In the genomic region with DNA sequence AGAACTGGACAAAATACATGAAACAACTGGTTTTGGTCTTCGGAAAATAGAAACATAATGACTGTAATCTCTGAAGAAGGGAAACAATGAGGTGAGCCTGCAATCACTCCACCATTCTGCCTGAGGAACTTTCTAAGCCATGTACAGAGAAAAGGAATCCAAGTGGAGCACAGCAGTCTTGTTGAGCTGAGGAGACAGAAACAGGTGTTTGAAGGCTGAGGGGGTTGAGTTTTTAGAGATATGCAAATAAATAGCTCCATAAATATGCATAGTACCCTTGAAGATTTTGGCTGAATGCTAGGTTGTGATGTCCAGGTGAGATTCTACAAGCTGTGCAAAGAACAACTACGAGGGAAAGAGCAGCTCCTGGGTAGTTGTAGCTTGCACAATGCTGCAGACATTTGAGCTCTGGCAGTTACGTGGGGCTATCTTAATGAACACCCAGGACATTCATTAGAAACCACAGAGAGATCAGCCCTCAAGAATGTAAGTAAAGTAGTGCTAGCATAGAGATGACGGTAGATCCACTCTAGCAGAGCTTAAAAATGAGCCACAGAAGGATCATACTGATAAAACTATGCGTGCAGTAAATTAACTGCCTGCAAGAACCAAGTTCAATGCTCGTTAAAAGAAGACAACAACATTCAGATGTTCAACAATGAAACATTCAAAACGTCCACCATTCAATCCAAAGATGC, we compare ENCODE assay signal across 15 cellular contexts. TPM values are rescaled to one million over a fixed set of nuclear protein-coding genes. Genes with fewer than 3 reads are reported as not detected.
DNase-seq lines count a peak whose midpoint lies in the region; ATAC-seq and TF ChIP-seq lines count a peak whose summit lies in the region.
"Had no signal": no experiment of that assay in that cellular context is flagged by ENCODE, and none has a peak within 500 bp of the region (broad histone marks: within the 10 kb centered on the region; RNA-seq: fewer than 3 reads in every experiment).

No MANE protein-coding gene starts in this region.

- intact Hi-C loops in OCI-LY7 (cut with micrococcal nuclease; ENCODE audit: unreplicated experiment), result no loop called here

- H3K4me1 Mint-ChIP-seq in endodermal cell, result peaks cover 10% of the 10 kb centered on the region

- H3K9me3 ChIP-seq in OCI-LY7 (ENCODE audit: low read length) (no peaks in the 10 kb centered on the region), endodermal cell (ENCODE audit: control insufficient read depth, low read length) (no peaks in the 10 kb centered on the region), smooth muscle cell (replicated peaks; ENCODE audit: low read depth) (no peaks in the 10 kb centered on the region)
- H3K9me3 ChIP-seq: esophagus squamous epithelium had no signal

- H3K79me2 ChIP-seq in OCI-LY7 (ENCODE audit: insufficient read depth, low read depth, low read length) (no peaks in the 10 kb centered on the region), smooth muscle cell (ENCODE audit: low read depth) (no peaks in the 10 kb centered on the region)

- peak; percentile 43 for DNase-seq in GM13976 (ENCODE audit: low spot score)
- peak; percentile 19 for DNase-seq in OCI-LY7 (ENCODE audit: low spot score)
- peak; percentile 33 for DNase-seq in endodermal cell
- no peak for DNase-seq in smooth muscle cell (lab: John Stamatoyannopoulos, UW; ENCODE audit: unreplicated experiment)
- DNase-seq in T-helper 9 cell, result no peak
- no peak for DNase-seq in NCI-H187 (lab: John Stamatoyannopoulos, UW)
- DNase-seq: activated CD8-positive, alpha-beta T cell treated with anti-CD3 and anti-CD28 coated beads for 36 hours; CD8-positive, alpha-beta T cell; dermis blood vessel endothelial cell; esophagus squamous epithelium; left lung; naive B cell; substantia nigra had no signal

- no peaks in the 10 kb centered on the region for H3K27me3 ChIP-seq in endodermal cell (ENCODE audit: control insufficient read depth, insufficient read depth, low read length, poor library complexity, severe bottlenecking)
- no peaks in the 10 kb centered on the region for H3K27me3 ChIP-seq in smooth muscle cell (ENCODE audit: low read depth)
- H3K27me3 ChIP-seq: esophagus squamous epithelium had no signal

- no peak overlapping the region for H3K27ac Mint-ChIP-seq in endodermal cell
- H3K27ac Mint-ChIP-seq: activated CD8-positive, alpha-beta T cell treated with anti-CD3 and anti-CD28 coated beads for 36 hours; activated T-helper 2 cell treated with anti-CD3 and anti-CD28 coated beads, Interferon-gamma antibody, Interleukin-2, Interleukin-4, amounts not matched to agents 10 μg/mL and 5 μg/mL and 100 μg/mL, durations not matched to agents 14 hours and 24 hours and 36 hours; CD8-positive, alpha-beta T cell had no signal

- no peaks in the 10 kb centered on the region for H3K9me2 ChIP-seq in OCI-LY7 (ENCODE audit: insufficient read depth, low read length)

- H3K4me3 Mint-ChIP-seq in endodermal cell, result no peak overlapping the region
- H3K4me3 Mint-ChIP-seq: activated CD8-positive, alpha-beta T cell treated with anti-CD3 and anti-CD28 coated beads for 36 hours; CD8-positive, alpha-beta T cell had no signal

- WGBS in endodermal cell (ENCODE audit: insufficient coverage in 1 of 2, insufficient read length in 1 of 2), 2 experiments, result 89 to 92% methylated on average over 5 to 7 of the region's 7 CpGs
- 13% methylated on average over 7 of the region's 7 CpGs for WGBS in smooth muscle cell (ENCODE audit: low lambda C conversion rate)

- H3K27ac ChIP-seq in OCI-LY7 (ENCODE audit: low read depth, low read length, poor library complexity, severe bottlenecking) (peak overlapping the region; percentile 24), endodermal cell (ENCODE audit: low read depth, low read length) (no peak overlapping the region), smooth muscle cell (ENCODE audit: low read depth) (peak overlapping the region; percentile 77)
- H3K27ac ChIP-seq: left lung had no signal

- in situ Hi-C loops in GM13976 (cut with MboI; ENCODE audit: low sequenced_read_pairs, unreplicated experiment), result no loop called here

- H3K36me3 ChIP-seq in OCI-LY7 (ENCODE audit: insufficient read depth, low read length), result no peaks in the 10 kb centered on the region
- H3K36me3 ChIP-seq in endodermal cell (ENCODE audit: control insufficient read depth, insufficient read depth, low read length), result no peaks in the 10 kb centered on the region
- H3K36me3 ChIP-seq in smooth muscle cell (ENCODE audit: low read depth), result no peaks in the 10 kb centered on the region
- H3K36me3 ChIP-seq: esophagus squamous epithelium, left lung had no signal

- peaks cover 6% of the 10 kb centered on the region for H3K9me3 Mint-ChIP-seq in endodermal cell
- H3K9me3 Mint-ChIP-seq: activated T-helper 2 cell treated with anti-CD3 and anti-CD28 coated beads, Interferon-gamma antibody, Interleukin-2, Interleukin-4, amounts not matched to agents 10 μg/mL and 5 μg/mL and 100 μg/mL, durations not matched to agents 14 hours and 24 hours and 36 hours; CD8-positive, alpha-beta T cell had no signal

- H3K4me2 ChIP-seq in OCI-LY7 (ENCODE audit: low read length) (peak overlapping the region; percentile 22), smooth muscle cell (peak overlapping the region; percentile 66)

- H3K36me3 Mint-ChIP-seq in endodermal cell (ENCODE audit: low read depth), result no peaks in the 10 kb centered on the region
- H3K36me3 Mint-ChIP-seq: CD8-positive, alpha-beta T cell had no signal

- H3K27me3 Mint-ChIP-seq in endodermal cell (ENCODE audit: insufficient read depth), result no peaks in the 10 kb centered on the region

- H3K9ac ChIP-seq in endodermal cell (ENCODE audit: extremely low read depth, low read length, poor library complexity, severe bottlenecking) (no peak overlapping the region), smooth muscle cell (ENCODE audit: low read depth) (peak overlapping the region; percentile 9)

- H3K4me1 ChIP-seq in OCI-LY7 (ENCODE audit: insufficient read depth, low read length, poor library complexity, severe bottlenecking), result peaks cover 27% of the 10 kb centered on the region
- no peaks in the 10 kb centered on the region for H3K4me1 ChIP-seq in endodermal cell (ENCODE audit: control insufficient read depth, insufficient read depth, low read length)
- peaks cover 9% of the 10 kb centered on the region for H3K4me1 ChIP-seq in smooth muscle cell (ENCODE audit: low read depth)
- H3K4me1 ChIP-seq: left lung had no signal

- no TSS peak for BruUV-seq in OCI-LY7 (replicated peaks; lab: Mats Ljungman, UMichigan)

- CTCF ChIA-PET in OCI-LY7 (lab: Charles Lee; ENCODE audit: unreplicated experiment), result interaction anchor here (1.2 kb wide), 1 partner anchor 23 kb away, joined by 5 read pairs; no protein-coding TSS in a partner anchor

- peaks cover 15% of the 10 kb centered on the region for H3F3A ChIP-seq in smooth muscle cell (ENCODE audit: low read depth)

- peak overlapping the region; percentile 50; the same call in 1 of the 2 replicates for H2AFZ ChIP-seq in OCI-LY7 (ENCODE audit: low read length)
- no peak overlapping the region for H2AFZ ChIP-seq in smooth muscle cell (ENCODE audit: low read depth)

- no peaks in the 10 kb centered on the region for H4K20me1 ChIP-seq in OCI-LY7 (ENCODE audit: insufficient read depth, low read length)
- no peaks in the 10 kb centered on the region for H4K20me1 ChIP-seq in smooth muscle cell (ENCODE audit: low read depth)

- no peak for ATAC-seq in GM18907 (IDR thresholded peaks at IDR 0.05; ENCODE audit: unreplicated experiment)
- ATAC-seq: activated CD8-positive, alpha-beta T cell treated with anti-CD3 and anti-CD28 coated beads for 36 hours; CD8-positive, alpha-beta T cell; left lung had no signal

- POLR2A ChIA-PET in OCI-LY7 (lab: Charles Lee), result interaction anchor here (0.7 to 1.9 kb wide), 9 partner anchors 9 to 317 kb away, joined by 3 to 12 read pairs (median 4); no protein-coding TSS in a partner anchor

- no peak for TF ChIP-seq CTCF in GM13976 (IDR thresholded peaks at IDR 0.05; ENCODE audit: borderline replicate concordance, control extremely low read depth, extremely low read depth, insufficient read depth, missing control alignments)
- TF ChIP-seq CTCF in OCI-LY7 (conservative IDR thresholded peaks at IDR 0.05; ENCODE audit: low read length), result no peak
- no peak for TF ChIP-seq CTCF in endodermal cell (conservative IDR thresholded peaks at IDR 0.05)
- no peak for TF ChIP-seq CTCF in smooth muscle cell (IDR thresholded peaks at IDR 0.05; ENCODE audit: borderline replicate concordance, insufficient read depth, poor library complexity, severe bottlenecking)

- no peak overlapping the region for H3K4me3 ChIP-seq in OCI-LY7 (ENCODE audit: low read depth, low read length, poor library complexity, severe bottlenecking)
- no peak overlapping the region for H3K4me3 ChIP-seq in endodermal cell (ENCODE audit: low read length)
- H3K4me3 ChIP-seq in smooth muscle cell, result no peak overlapping the region
- H3K4me3 ChIP-seq: esophagus squamous epithelium, left lung had no signal

RNA-seq across cellular contexts. Expression of a gene that starts 24.3 kb away (rescaled TPM):
- not detected in 2 replicates for total RNA-seq in OCI-LY7 (2014; rRNA removed; shearing (Covaris generic))
- total RNA-seq in OCI-LY7 (2022) (0.27 and 0.33 TPM in 2 replicates), endodermal cell (100 to 1,000 TPM; 253 to 304 TPM), smooth muscle cell (55.7 and 62.1 TPM in 2 replicates)
- polyA plus RNA-seq in endodermal cell (2013, experiment 1 of 2), result 836 TPM
- 726 TPM for polyA plus RNA-seq in endodermal cell (2013, experiment 2 of 2)
- 22.7 and 52.2 TPM in 2 replicates for polyA plus RNA-seq in smooth muscle cell

RNA-seq across cellular contexts. Expression of a gene that starts 45.8 kb away (rescaled TPM):
- 33.0 and 42.1 TPM in 2 replicates for total RNA-seq in OCI-LY7 (2014; rRNA removed; shearing (Covaris generic))
- total RNA-seq in OCI-LY7 (2022), result 23.3 and 24.8 TPM in 2 replicates
- total RNA-seq in endodermal cell, result 100 to 1,000 TPM; 262 to 297 TPM
- polyA plus RNA-seq in endodermal cell (2013, experiment 1 of 2), result 327 TPM
- polyA plus RNA-seq in endodermal cell (2013, experiment 2 of 2), result 301 TPM
- total RNA-seq in smooth muscle cell, result 201 and 236 TPM in 2 replicates
- polyA plus RNA-seq in smooth muscle cell, result 272 and 448 TPM in 2 replicates

RNA-seq across cellular contexts. Expression of a gene that starts 55.6 kb away (rescaled TPM):
- 58.3 and 65.4 TPM in 2 replicates for total RNA-seq in OCI-LY7 (2014; rRNA removed; shearing (Covaris generic))
- total RNA-seq in OCI-LY7 (2022), result 43.3 and 48.9 TPM in 2 replicates
- 10 to 100 TPM; 16.0 to 21.5 TPM for total RNA-seq in endodermal cell
- 18.5 TPM for polyA plus RNA-seq in endodermal cell (2013, experiment 1 of 2)
- polyA plus RNA-seq in endodermal cell (2013, experiment 2 of 2), result 18.2 TPM
- total RNA-seq in smooth muscle cell, result 12.5 TPM in 2 replicates
- polyA plus RNA-seq in smooth muscle cell, result 10.9 and 11.5 TPM in 2 replicates

Comparison
In these comparisons a context has a peak if more than half of its experiments do, and no peak if none do; other contexts are left out.
1. DNase-seq: peak in GM13976 (single experiment), OCI-LY7 (single experiment) and endodermal cell (single experiment); none in smooth muscle cell (single experiment), T-helper 9 cell (single experiment) and NCI-H187 (0 of 2).
2. RNA of a gene that starts 24.3 kb away (total RNA-seq): 253 to 304 TPM in endodermal cell and 55.7 to 62.1 TPM in smooth muscle cell; 0.27 to 0.33 TPM in OCI-LY7; every median in the first group is over 10 times any median in the second.